ENCODE assay signal across 11 cellular contexts in the genomic region with DNA sequence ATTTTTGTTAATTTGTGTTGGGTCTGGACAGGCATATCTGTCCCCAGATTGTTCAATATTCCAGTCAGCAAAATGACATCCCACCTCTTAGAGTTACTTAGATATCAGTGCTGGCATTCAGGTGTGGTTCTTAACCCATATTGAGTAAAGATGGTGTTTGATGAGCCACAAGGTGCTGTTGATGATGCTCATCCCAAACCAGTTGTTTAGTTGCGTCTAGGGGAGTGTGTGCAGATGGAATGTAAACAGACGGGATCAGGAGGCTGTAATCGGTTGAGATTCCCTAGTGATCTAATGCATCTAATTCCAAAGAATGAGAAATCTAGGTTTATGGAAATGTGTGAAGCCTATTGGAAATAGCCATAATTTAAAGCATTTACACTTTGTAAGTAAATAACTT. TPM values are rescaled to one million over a fixed set of nuclear protein-coding genes. Genes with fewer than 3 reads are reported as not detected.
DNase-seq lines count a peak whose midpoint lies in the region; ATAC-seq and TF ChIP-seq lines count a peak whose summit lies in the region.
"Had no signal": no experiment of that assay in that cellular context is flagged by ENCODE, and none has a peak within 500 bp of the region (broad histone marks: within the 10 kb centered on the region; RNA-seq: fewer than 3 reads in every experiment).

No MANE protein-coding gene starts in this region.

- TF ChIP-seq CTCF in epithelial cell of esophagus (IDR thresholded peaks at IDR 0.05; ENCODE audit: insufficient read depth, low read depth, low read length, missing control alignments): no peak
- no peak for TF ChIP-seq CTCF in osteoblast (IDR thresholded peaks at IDR 0.05; ENCODE audit: extremely low read depth, low read depth, low read length)

- no peak overlapping the region for H2AFZ ChIP-seq in osteoblast (ENCODE audit: low read length)

- no peaks in the 10 kb centered on the region for H4K20me1 ChIP-seq in osteoblast (ENCODE audit: insufficient read depth, low read length)

- no peaks in the 10 kb centered on the region for H3K79me2 ChIP-seq in osteoblast (ENCODE audit: insufficient read depth, low read length)

- H3K36me3 ChIP-seq in H7 (replicated peaks; ENCODE audit: control insufficient read depth, insufficient read depth, low read length) (no peaks in the 10 kb centered on the region), osteoblast (ENCODE audit: insufficient read depth, low read length) (no peaks in the 10 kb centered on the region)

- no peaks in the 10 kb centered on the region for H3K4me1 ChIP-seq in osteoblast (ENCODE audit: insufficient read depth, low read length)

- no peak for ATAC-seq in HG02588 (IDR thresholded peaks at IDR 0.05; ENCODE audit: unreplicated experiment)

- H3K4me3 ChIP-seq in H7 (ENCODE audit: insufficient read depth, low read depth, low read length) (peak overlapping the region; percentile 78; the same call in 1 of the 2 replicates), epithelial cell of esophagus (ENCODE audit: low read length) (peak overlapping the region; percentile 79), osteoblast (ENCODE audit: insufficient read depth, low read length) (no peak overlapping the region)

- H3K27me3 ChIP-seq in H7 (ENCODE audit: control insufficient read depth, insufficient read depth, low read length) (peaks cover 10% of the 10 kb centered on the region; the same call in 1 of the 2 replicates), osteoblast (ENCODE audit: insufficient read depth, low read length) (peaks cover 47% of the 10 kb centered on the region)

- DNase-seq in H7 (no peak), NCI-H510A (lab: John Stamatoyannopoulos, UW) (peak; percentile 4), epithelial cell of esophagus (ENCODE audit: low read depth) (peak; percentile 88), osteoblast (ENCODE audit: insufficient read length, low spot score, missing footprints) (peak; percentile 41), OCI-M1 (lab: John Stamatoyannopoulos, UW) (no peak), NCI-H187 (lab: John Stamatoyannopoulos, UW) (no peak), hypothalamus (lab: John Stamatoyannopoulos, UW) (no peak)
- DNase-seq: activated CD4-positive, alpha-beta memory T cell treated with anti-CD3 and anti-CD28 coated beads for 36 hours; midbrain; NCI-H226 had no signal

- no peak overlapping the region for H3K27ac ChIP-seq in osteoblast (ENCODE audit: low read depth, low read length)

- H3K4me2 ChIP-seq in osteoblast (ENCODE audit: insufficient read depth, low read length): no peak overlapping the region

- H3K9me3 ChIP-seq in osteoblast (ENCODE audit: low read depth, low read length): no peaks in the 10 kb centered on the region

RNA-seq across cellular contexts. Expression of a gene that starts 1.1 kb away (rescaled TPM):
- 9.1 and 20.7 TPM in 2 replicates for total RNA-seq in H7 (2014; rRNA removed; shearing (Covaris generic))
- total RNA-seq in osteoblast: not detected in 2 replicates

Comparison
In these comparisons a context has a peak if more than half of its experiments do, and no peak if none do; other contexts are left out.
1. DNase-seq: peak in NCI-H510A (single experiment), epithelial cell of esophagus (single experiment) and osteoblast (single experiment); none in H7 (single experiment), OCI-M1 (single experiment), NCI-H187 (0 of 2) and hypothalamus (0 of 51).
2. RNA of a gene that starts 1.1 kb away (total RNA-seq): 9.1 to 20.7 TPM in H7; not detected in osteoblast; every median in the first group is over 10 times any median in the second.